1 cellular context compared by ENCODE assay signal in the genomic region with DNA sequence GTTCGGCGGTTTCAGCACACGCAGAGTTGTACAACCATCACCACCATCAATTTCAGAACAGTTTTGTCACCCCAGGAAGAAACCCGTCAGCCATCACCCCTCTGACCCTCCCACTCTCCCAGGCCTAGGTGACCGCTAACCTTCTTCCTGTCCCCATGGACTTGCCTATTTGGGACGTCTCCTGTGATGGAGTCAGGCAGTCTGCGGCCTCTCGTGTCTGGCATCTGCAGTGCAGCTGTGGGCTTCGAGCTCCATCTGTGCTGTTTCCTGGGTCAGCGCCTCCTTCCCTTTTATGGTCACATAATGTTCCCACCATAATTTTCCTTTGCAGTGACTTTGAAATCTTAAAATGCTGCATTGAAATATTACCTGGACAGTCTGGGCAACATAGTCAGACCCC.
TF ChIP-seq lines count a peak whose summit lies in the region.

No MANE protein-coding gene starts in this region.

TF ChIP-seq in IMR-90, 13 proteins besides CTCF, POLR2A, EP300 and RAD21 (continued from another document):
- no peak for TF ChIP-seq CEBPB (IDR thresholded peaks at IDR 0.05; ENCODE audit: low read depth, low read length)
- no peak for TF ChIP-seq FOS (IDR thresholded peaks at IDR 0.05; ENCODE audit: low read depth, low read length)
- no peak for TF ChIP-seq MAFK (IDR thresholded peaks at IDR 0.05; ENCODE audit: low read depth, low read length)
- TF ChIP-seq CHD1 (IDR thresholded peaks at IDR 0.05; ENCODE audit: low read depth, low read length): no peak
- no peak for TF ChIP-seq RCOR1 (IDR thresholded peaks at IDR 0.05; ENCODE audit: insufficient replicate concordance, low read length)
TF ChIP-seq in IMR-90: peak in this region for 0.
